In genomic region chr7:40072268-40072667, GRCh38 we compare ENCODE assay signal across 25 cellular contexts.
"Had no signal": no experiment of that assay in that cellular context is flagged by ENCODE, and none has a peak within 500 bp of the region (broad histone marks: within the 10 kb centered on the region; RNA-seq: fewer than 3 reads in every experiment).

No MANE protein-coding gene starts in this region.

- H3K9me3 Mint-ChIP-seq: activated CD4-positive, alpha-beta memory T cell treated with anti-CD3 and anti-CD28 coated beads for 36 hours; activated T-cell treated with anti-CD3 and anti-CD28 coated beads, Interleukin-2, amount 50 U/mL, for 72 hours; brain; dendritic cell treated with granulocyte-macrophage colony-stimulating factor and Interleukin-4, amounts not matched to agents 40 ng/mL and 50 ng/mL, for 4 days; natural killer cell treated with Interleukin-12 subunit alpha and Interleukin-12 subunit beta and Interleukin-15 and Interleukin-18, amount 100 ng/mL, for 72 hours; stimulated activated naive B cell treated with anti-CD40 and anti-IgM and Interleukin-4, amounts not matched to agents 10 μg/mL and 1 μg/mL and 100 μg/mL, for 72 hours had no signal

- H3K36me3 ChIP-seq: prostate gland, uterus had no signal

- H3K4me3 ChIP-seq: hepatocyte, prostate gland, uterus had no signal

- H3K27ac Mint-ChIP-seq: activated CD4-positive, alpha-beta memory T cell treated with anti-CD3 and anti-CD28 coated beads for 36 hours; activated T-cell treated with anti-CD3 and anti-CD28 coated beads, Interleukin-2, amount 50 U/mL, for 72 hours; brain; dendritic cell treated with granulocyte-macrophage colony-stimulating factor and Interleukin-4, amounts not matched to agents 40 ng/mL and 50 ng/mL, for 4 days; natural killer cell treated with Interleukin-12 subunit alpha and Interleukin-12 subunit beta and Interleukin-15 and Interleukin-18, amount 100 ng/mL, for 72 hours; stimulated activated naive B cell treated with anti-CD40 and anti-IgM and Interleukin-4, amounts not matched to agents 10 μg/mL and 1 μg/mL and 100 μg/mL, for 72 hours had no signal

- ATAC-seq: activated T-cell treated with anti-CD3 and anti-CD28 coated beads, Interleukin-2, amount 50 U/mL, for 72 hours; left ventricle myocardium superior; natural killer cell treated with Interleukin-12 subunit alpha and Interleukin-12 subunit beta and Interleukin-15 and Interleukin-18, amount 100 ng/mL, for 72 hours; stimulated activated naive B cell treated with anti-CD40 and anti-IgM and Interleukin-4, amounts not matched to agents 10 μg/mL and 1 μg/mL and 100 μg/mL, for 72 hours had no signal

- H3K27ac ChIP-seq: hepatocyte, prostate gland, uterus, VCaP had no signal

- H3K36me3 Mint-ChIP-seq: activated CD4-positive, alpha-beta memory T cell treated with anti-CD3 and anti-CD28 coated beads for 36 hours; natural killer cell treated with Interleukin-12 subunit alpha and Interleukin-12 subunit beta and Interleukin-15 and Interleukin-18, amount 100 ng/mL, for 72 hours had no signal

- H3K4me1 ChIP-seq: prostate gland, uterus had no signal

- H3K27me3 ChIP-seq: hepatocyte, uterus had no signal

- DNase-seq: activated CD4-positive, alpha-beta memory T cell treated with anti-CD3 and anti-CD28 coated beads for 36 hours; activated CD4-positive, alpha-beta T cell treated with anti-CD3 and anti-CD28 coated beads for 4 hours; activated gamma-delta T cell; activated naive CD4-positive, alpha-beta T cell treated with anti-CD3 and anti-CD28 coated beads, Interleukin-2, amount 50 U/mL, for 16 hours; activated T-cell treated with anti-CD3 and anti-CD28 coated beads, Interleukin-2, amount 50 U/mL, for 72 hours; anterior cingulate cortex; caudate nucleus; effector CD4-positive, alpha-beta T cell; erythroblast; foreskin melanocyte; glutamatergic neuron; left ventricle myocardium superior; mammary epithelial cell; stimulated activated CD4-positive, alpha-beta T cell treated with anti-CD3 and anti-CD28 coated beads, Interleukin-2, amount 100 ng/mL, for 48 hours; stimulated activated CD8-positive, alpha-beta memory T cell treated with anti-CD3 and anti-CD28 coated beads, Interleukin-4, amount 100 ng/mL, for 48 hours; stimulated activated naive B cell treated with anti-CD40 and anti-IgM and Interleukin-4, amounts not matched to agents 10 μg/mL and 1 μg/mL and 100 μg/mL, for 72 hours; trophoblast cell; uterus had no signal

- FAIRE-seq: endometrium had no signal

- H3K9me3 ChIP-seq: prostate gland, uterus had no signal
